1 cellular context compared by ENCODE assay signal in genomic region chr4:43356786-43357185, GRCh38.
TF ChIP-seq lines count a peak whose summit lies in the region.

No MANE protein-coding gene starts in this region.

TF ChIP-seq in HepG2, 621 proteins besides CTCF, POLR2A, EP300 and RAD21 (continued from another document and continues in another):
- TF ChIP-seq KIAA2018 (CRISPR knock-in tag; IDR thresholded peaks at IDR 0.05; ENCODE audit: borderline replicate concordance) (no peak), SOX13 (IDR thresholded peaks at IDR 0.05) (no peak), SOX13 (CRISPR knock-in tag; conservative IDR thresholded peaks at IDR 0.05 in 1 of 2, IDR thresholded peaks at IDR 0.05 in 1 of 2) (peak in 1 of 2 experiments; percentile 92; a peak in 2 of 4 replicates), NFRKB (IDR thresholded peaks at IDR 0.05) (no peak), TFAP4 (IDR thresholded peaks at IDR 0.05; ENCODE audit: borderline replicate concordance, low read depth) (no peak), ZNF274 (CRISPR knock-in tag; IDR thresholded peaks at IDR 0.05) (no peak), PLRG1 (conservative IDR thresholded peaks at IDR 0.05) (no peak), ZSCAN5A (CRISPR knock-in tag; IDR thresholded peaks at IDR 0.05; ENCODE audit: borderline replicate concordance) (no peak), ZMAT5 (CRISPR knock-in tag; IDR thresholded peaks at IDR 0.05; ENCODE audit: borderline replicate concordance, low read depth) (no peak), MTF2 (CRISPR knock-in tag; IDR thresholded peaks at IDR 0.05; ENCODE audit: borderline replicate concordance) (no peak), SMYD3 (CRISPR knock-in tag; IDR thresholded peaks at IDR 0.05) (no peak), ZNF790 (CRISPR knock-in tag; IDR thresholded peaks at IDR 0.05; ENCODE audit: borderline replicate concordance) (no peak), MZF1 (CRISPR knock-in tag; IDR thresholded peaks at IDR 0.05; ENCODE audit: borderline replicate concordance) (no peak), ZSCAN30 (CRISPR knock-in tag; IDR thresholded peaks at IDR 0.05) (no peak), NPAS2 (CRISPR knock-in tag; IDR thresholded peaks at IDR 0.05; ENCODE audit: borderline replicate concordance) (no peak), HNF4A (CRISPR knock-in tag; IDR thresholded peaks at IDR 0.05) (peak; percentile 19), POLR2AphosphoS5 (IDR thresholded peaks at IDR 0.05; ENCODE audit: low read depth, low read length) (no peak), ARID5B (CRISPR knock-in tag; IDR thresholded peaks at IDR 0.05) (peak; percentile 97), CBFB (CRISPR knock-in tag; IDR thresholded peaks at IDR 0.05) (no peak), ONECUT2 (CRISPR knock-in tag; IDR thresholded peaks at IDR 0.05) (no peak), ASH2L (IDR thresholded peaks at IDR 0.05; ENCODE audit: insufficient read length, low read depth, low read length) (no peak), DR1 (CRISPR knock-in tag; IDR thresholded peaks at IDR 0.05) (no peak), ZNF567 (CRISPR knock-in tag; IDR thresholded peaks at IDR 0.05; ENCODE audit: borderline replicate concordance) (no peak), RARA (CRISPR knock-in tag; IDR thresholded peaks at IDR 0.05) (peak; percentile 90), ZNF484 (CRISPR knock-in tag; IDR thresholded peaks at IDR 0.05; ENCODE audit: borderline replicate concordance, low read depth) (no peak), ELF1 (CRISPR knock-in tag; IDR thresholded peaks at IDR 0.05) (no peak), NR1H2 (CRISPR knock-in tag; IDR thresholded peaks at IDR 0.05; ENCODE audit: borderline replicate concordance, low read depth) (no peak), BCLAF1 (IDR thresholded peaks at IDR 0.05) (no peak), SOX6 (IDR thresholded peaks at IDR 0.05) (no peak), SOX6 (CRISPR knock-in tag; IDR thresholded peaks at IDR 0.05) (peak; percentile 84), ZBTB42 (CRISPR knock-in tag; IDR thresholded peaks at IDR 0.05) (no peak), HIC2 (CRISPR knock-in tag; IDR thresholded peaks at IDR 0.05; ENCODE audit: low read depth) (no peak), NFYC (CRISPR knock-in tag; IDR thresholded peaks at IDR 0.05) (no peak), ZNF562 (CRISPR knock-in tag; IDR thresholded peaks at IDR 0.05; ENCODE audit: borderline replicate concordance) (no peak), HHEX (CRISPR knock-in tag; IDR thresholded peaks at IDR 0.05) (no peak), SP140L (CRISPR knock-in tag; IDR thresholded peaks at IDR 0.05; ENCODE audit: borderline replicate concordance) (no peak), NR2F2 (IDR thresholded peaks at IDR 0.05; ENCODE audit: borderline replicate concordance, low read depth) (no peak), PATZ1 (CRISPR knock-in tag; IDR thresholded peaks at IDR 0.05) (peak; percentile 62; the same call in 1 of the 2 replicates), NFKB2 (CRISPR knock-in tag; IDR thresholded peaks at IDR 0.05; ENCODE audit: borderline replicate concordance) (no peak)
